In the genomic region with DNA sequence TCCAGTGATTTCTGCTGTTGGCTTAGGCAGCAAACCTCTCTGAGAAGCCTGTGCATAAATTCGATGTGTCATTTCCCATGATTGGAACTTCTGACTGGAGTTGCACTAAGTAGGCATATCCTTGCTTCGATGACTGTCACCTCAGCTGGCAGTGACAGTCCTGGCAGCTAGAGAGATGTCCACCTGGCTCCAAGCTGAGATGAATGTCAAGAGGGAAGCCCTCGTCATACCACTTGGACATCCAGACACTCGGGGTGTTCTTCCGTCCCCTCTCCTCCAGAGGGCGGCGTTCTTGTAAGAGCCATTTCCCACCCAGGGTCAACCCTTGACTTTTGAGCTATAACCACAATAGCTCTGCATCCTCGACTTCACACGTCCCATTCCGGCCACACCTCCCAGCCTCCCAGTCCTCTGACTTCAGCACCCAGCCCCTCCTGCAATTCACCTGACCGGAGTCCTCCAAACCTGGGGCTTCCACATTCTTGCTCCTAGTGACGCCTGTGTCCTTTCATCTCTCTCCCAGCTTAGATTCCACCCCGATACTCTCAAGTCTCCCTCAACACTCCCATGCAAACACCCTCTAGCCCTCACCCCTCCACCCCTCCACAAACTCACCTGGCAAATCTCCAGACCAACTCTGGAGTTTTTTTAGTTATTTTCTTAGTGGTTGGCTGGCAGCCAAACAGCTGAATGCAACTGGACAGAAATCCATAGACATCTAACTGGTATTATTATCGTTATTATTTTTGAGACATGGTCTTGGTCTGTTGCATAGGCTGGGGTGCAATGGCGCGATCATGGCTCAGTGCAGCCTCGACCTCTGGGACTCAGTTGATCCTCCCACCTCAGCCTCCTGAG, we compare ENCODE assay signal across 9 cellular contexts. TPM values are rescaled to one million over a fixed set of nuclear protein-coding genes. Genes with fewer than 3 reads are reported as not detected.
DNase-seq lines count a peak whose midpoint lies in the region; FAIRE-seq and TF ChIP-seq lines count a peak whose summit lies in the region.
"Had no signal": no experiment of that assay in that cellular context is flagged by ENCODE, and none has a peak within 500 bp of the region (broad histone marks: within the 10 kb centered on the region; RNA-seq: fewer than 3 reads in every experiment).

No MANE protein-coding gene starts in this region.

- peaks cover 4% of the 10 kb centered on the region for H3K36me3 Mint-ChIP-seq in glutamatergic neuron (ENCODE audit: unreplicated experiment)

- H3K9me3 Mint-ChIP-seq in glutamatergic neuron (ENCODE audit: unreplicated experiment): peaks cover 4% of the 10 kb centered on the region

- peaks cover 2% of the 10 kb centered on the region for H3K4me1 Mint-ChIP-seq in glutamatergic neuron (ENCODE audit: low read depth, unreplicated experiment)

- H3K27ac ChIP-seq in 22Rv1: no peak overlapping the region

- in situ Hi-C loops in G401 (cut with HindIII; ENCODE audit: low sequenced_read_pairs): no loop called here

- DNase-seq in G401 (ENCODE audit: low spot score): peak; percentile 29
- peak; percentile 11 for DNase-seq in NCI-H1105 (lab: John Stamatoyannopoulos, UW)
- DNase-seq in activated CD4-positive, alpha-beta T cell treated with anti-CD3 and anti-CD28 coated beads, Interleukin-2, amount 50 U/mL, for 48 hours: peak; percentile 53 to 67
- peak; percentile 66 for DNase-seq in glutamatergic neuron
- peak; percentile 12 for DNase-seq in stimulated activated CD8-positive, alpha-beta memory T cell treated with anti-CD3 and anti-CD28 coated beads, Interleukin-12 subunit alpha, Interleukin-12 subunit beta, amount 100 ng/mL, for 4 hours (ENCODE audit: low read depth)
- no peak for DNase-seq in midbrain (lab: John Stamatoyannopoulos, UW)
- DNase-seq in frontal cortex (ENCODE audit: low spot score in 2 of 2): no peak

- FAIRE-seq in frontal cortex (lab: Jason Lieb, UNC): no peak
- FAIRE-seq: islet of Langerhans had no signal

- H3K27ac Mint-ChIP-seq in glutamatergic neuron (ENCODE audit: unreplicated experiment): no peak overlapping the region

- no peak overlapping the region for H3K4me3 Mint-ChIP-seq in glutamatergic neuron (ENCODE audit: unreplicated experiment)

- TF ChIP-seq CTCF in 22Rv1 (IDR thresholded peaks at IDR 0.05) (peak; percentile 46), glutamatergic neuron (IDR thresholded peaks at IDR 0.05; ENCODE audit: partially characterized antibody, unreplicated experiment) (peak; percentile 48)

- H3K27me3 Mint-ChIP-seq in glutamatergic neuron (ENCODE audit: unreplicated experiment): peaks cover 12% of the 10 kb centered on the region

RNA-seq across cellular contexts. Expression of a gene that starts 17.4 kb away (rescaled TPM):
- not detected in 2 replicates for total RNA-seq in G401 (2014; rRNA removed; shearing (Covaris generic))
- total RNA-seq in glutamatergic neuron (ENCODE audit: unreplicated experiment) (not detected), frontal cortex (not detected)

Comparison
In these comparisons a context has a peak if more than half of its experiments do, and no peak if none do; other contexts are left out.
1. DNase-seq: peak in G401 (single experiment), NCI-H1105 (single experiment), activated CD4-positive, alpha-beta T cell treated with anti-CD3 and anti-CD28 coated beads, Interleukin-2, amount 50 U/mL, for 48 hours (2 of 2), glutamatergic neuron (single experiment) and stimulated activated CD8-positive, alpha-beta memory T cell treated with anti-CD3 and anti-CD28 coated beads, Interleukin-12 subunit alpha, Interleukin-12 subunit beta, amount 100 ng/mL, for 4 hours (single experiment); none in midbrain (single experiment) and frontal cortex (0 of 2).